Comparison of ENCODE assay signal across 17 cellular contexts in the genomic region with DNA sequence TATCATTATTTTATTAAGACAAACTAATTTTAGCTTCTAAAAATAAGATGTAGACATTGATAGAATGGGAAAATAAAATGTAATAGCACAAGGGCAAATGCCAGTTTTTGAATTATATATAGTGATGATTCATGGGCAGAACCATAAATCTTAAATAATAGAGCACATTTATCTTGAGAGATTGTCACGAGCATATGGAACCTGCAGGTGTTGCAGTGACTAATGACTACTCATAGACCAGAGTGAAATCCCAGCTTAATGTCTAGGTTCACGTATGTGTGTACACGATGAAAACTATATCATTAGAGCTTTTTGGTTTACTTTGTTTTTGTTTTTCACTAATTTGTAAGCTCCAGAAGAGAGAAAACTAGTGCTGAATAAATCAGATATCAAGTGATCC.
DNase-seq lines count a peak whose midpoint lies in the region; ATAC-seq, FAIRE-seq and TF ChIP-seq lines count a peak whose summit lies in the region.
"Had no signal": no experiment of that assay in that cellular context is flagged by ENCODE, and none has a peak within 500 bp of the region (broad histone marks: within the 10 kb centered on the region; RNA-seq: fewer than 3 reads in every experiment).

No MANE protein-coding gene starts in this region.

- H3K36me3 ChIP-seq in GM12878 (ENCODE audit: control insufficient read depth in 2 of 2, insufficient read depth in 2 of 2, low read length in 1 of 2) = no peaks in the 10 kb centered on the region

- no peaks in the 10 kb centered on the region for H3K27me3 ChIP-seq in GM12878 (replicated peaks in 1 of 2; ENCODE audit: control insufficient read depth in 2 of 2, insufficient read depth in 2 of 2, low read length in 1 of 2)
- no peaks in the 10 kb centered on the region for H3K27me3 ChIP-seq in dorsolateral prefrontal cortex

- peak; percentile 27; the same call in 1 of the 3 replicates for ATAC-seq in GM12878
- ATAC-seq: naive thymus-derived CD8-positive, alpha-beta T cell; stimulated activated effector memory CD8-positive, alpha-beta T cell treated with anti-CD3 and anti-CD28 coated beads, Interleukin-12 subunit alpha, Interleukin-12 subunit beta, amount 100 ng/mL, for 72 hours had no signal

- in situ Hi-C loops in GM12878 (cut with MboI) (no loop called here), KBM-7 (cut with MboI; ENCODE audit: low pct_unique_long_range_greater_than_20kb, low sequenced_read_pairs) (no loop called here)

- H3K79me2 ChIP-seq in GM12878 (ENCODE audit: control insufficient read depth, insufficient read depth, low read length) = no peaks in the 10 kb centered on the region

- TF ChIP-seq CTCF in GM12878 (IDR thresholded peaks at IDR 0.05 in 2 of 3, conservative IDR thresholded peaks at IDR 0.05 in 1 of 3; ENCODE audit: control insufficient read depth in 2 of 3, extremely low read depth in 1 of 3, insufficient read depth in 1 of 3, low read depth in 3 of 3, low read length in 3 of 3) (no peak), dorsolateral prefrontal cortex (IDR thresholded peaks at IDR 0.05 in 54 of 56, conservative IDR thresholded peaks at IDR 0.05 in 2 of 56; ENCODE audit: low read depth in 1 of 56, partially characterized antibody in 56 of 56) (no peak)

- DNase-seq in COLO668 (lab: John Stamatoyannopoulos, UW; ENCODE audit: unreplicated experiment) (peak; percentile 33), NCI-H1092 (lab: John Stamatoyannopoulos, UW) (peak; percentile 53), NCI-H446 (lab: John Stamatoyannopoulos, UW) (peak; percentile 16 to 69), GM12878 (ENCODE audit: low read depth, low spot score) (no peak), dorsolateral prefrontal cortex (no peak), KBM-7 (no peak), RCC 7860 (ENCODE audit: low spot score) (no peak), GM12891 (ENCODE audit: insufficient read length, low spot score) (no peak)
- DNase-seq: effector memory CD4-positive, alpha-beta T cell; glutamatergic neuron; H7; naive thymus-derived CD8-positive, alpha-beta T cell; NCI-H526 treated with DMSO at 0.1 percent for 48 hours; retina; stimulated activated CD4-positive, alpha-beta T cell treated with anti-CD3 and anti-CD28 coated beads, Interleukin-2, amount 100 ng/mL, for 48 hours had no signal

- H3K27ac ChIP-seq in GM12878 (ENCODE audit: control insufficient read depth, insufficient read depth) = no peak overlapping the region
- H3K27ac ChIP-seq in dorsolateral prefrontal cortex = no peak overlapping the region

- no peak for FAIRE-seq in GM12878 (lab: Jason Lieb, UNC)
- FAIRE-seq in RCC 7860 (lab: Jason Lieb, UNC) = no peak
- FAIRE-seq in GM12891 (lab: Jason Lieb, UNC) = no peak
- FAIRE-seq: GM12892 had no signal

- POLR2A ChIA-PET in GM12878 (lab: Charles Lee) = interaction anchor here (0.8 to 0.9 kb wide), 2 partner anchors 34 to 112 kb away, joined by 3 read pairs; no protein-coding TSS in a partner anchor

- H3K4me1 ChIP-seq in GM12878 (ENCODE audit: control insufficient read depth, insufficient read depth, low read length) = no peaks in the 10 kb centered on the region

- no peaks in the 10 kb centered on the region for H3K9me3 ChIP-seq in GM12878 (replicated peaks; ENCODE audit: control insufficient read depth, insufficient read depth, low read length)

- WGBS in GM12878 (ENCODE audit: insufficient coverage, insufficient replicate concordance, low lambda C conversion rate, missing lambda C conversion rate) = 7% methylated on average over 3 of the region's 3 CpGs

- BruUV-seq in GM12878 (replicated peaks; lab: Mats Ljungman, UMichigan) = no TSS peak

- H3K4me2 ChIP-seq in GM12878 (ENCODE audit: control insufficient read depth, insufficient read depth) = no peak overlapping the region

- SMC1A ChIA-PET in GM12878 (lab: Charles Lee; ENCODE audit: uncharacterized antibody, unreplicated experiment) = interaction anchor here (0.6 to 2.2 kb wide), 12 partner anchors 10 to 549 kb away, joined by 3 to 15 read pairs (median 4); no protein-coding TSS in a partner anchor

- CTCF ChIA-PET in GM12878 (lab: Yijun Ruan, JAX) = interaction anchor here (0.6 to 2.4 kb wide), 10 partner anchors 10 to 1112 kb away, joined by 3 to 11 read pairs (median 4); no protein-coding TSS in a partner anchor

- H3K4me3 ChIP-seq in GM12878 = no peak overlapping the region
- no peak overlapping the region for H3K4me3 ChIP-seq in dorsolateral prefrontal cortex

- TF ChIP-seq POLR2A in GM12878 (IDR thresholded peaks at IDR 0.05; ENCODE audit: low read depth, low read length) (no peak), GM12891 (IDR thresholded peaks at IDR 0.05; ENCODE audit: low read depth, low read length) (no peak)

- H2AFZ ChIP-seq in GM12878 (ENCODE audit: control insufficient read depth, low read depth, low read length) = no peak overlapping the region

- H3K9ac ChIP-seq in GM12878 (ENCODE audit: control insufficient read depth, insufficient read depth, low read length) = no peak overlapping the region

- H4K20me1 ChIP-seq in GM12878 (ENCODE audit: control insufficient read depth, insufficient read depth) = no peaks in the 10 kb centered on the region

- TF ChIP-seq RAD21 in GM12878 (IDR thresholded peaks at IDR 0.05; ENCODE audit: insufficient read depth, low read depth, low read length) = no peak

- intact Hi-C loops in GM12878 (cut with micrococcal nuclease; ENCODE audit: unreplicated experiment) = no loop called here
- intact Hi-C loops in dorsolateral prefrontal cortex (cut with DNase I) = loop anchor here (10.0 kb wide), 2 partner anchors 419 to 1099 kb away; no protein-coding TSS in a partner anchor

- RAD21 ChIA-PET in GM12878 (lab: Charles Lee; ENCODE audit: unreplicated experiment) = interaction anchor here (0.7 to 1.6 kb wide), 7 partner anchors 11 to 1094 kb away, joined by 3 to 11 read pairs (median 4); no protein-coding TSS in a partner anchor

- no peak for TF ChIP-seq EP300 in GM12878 (IDR thresholded peaks at IDR 0.05; ENCODE audit: borderline replicate concordance in 1 of 2, control insufficient read depth in 1 of 2, low read depth in 2 of 2, low read length in 2 of 2)

TF ChIP-seq in GM12878, 131 proteins besides CTCF, POLR2A, EP300 and RAD21:
- TF ChIP-seq KLF5 (IDR thresholded peaks at IDR 0.05; ENCODE audit: partially characterized antibody) = no peak
TF ChIP-seq in GM12878: peak in this region for 0.

TF ChIP-seq in GM12891, 5 proteins besides CTCF, POLR2A, EP300 and RAD21:
- TF ChIP-seq POLR2AphosphoS5 (IDR thresholded peaks at IDR 0.05; ENCODE audit: low read depth, low read length) = no peak
- TF ChIP-seq TAF1 (IDR thresholded peaks at IDR 0.05; ENCODE audit: low read depth, low read length) = no peak
- no peak for TF ChIP-seq PAX5 (IDR thresholded peaks at IDR 0.05; ENCODE audit: insufficient read depth, low read length, severe bottlenecking)
- no peak for TF ChIP-seq POU2F2 (IDR thresholded peaks at IDR 0.05; ENCODE audit: low read depth, low read length)
- TF ChIP-seq SPI1 (IDR thresholded peaks at IDR 0.05; ENCODE audit: low read depth, low read length) = no peak

Comparison
In these comparisons a context has a peak if more than half of its experiments do, and no peak if none do; other contexts are left out.
1. DNase-seq: peak in COLO668 (single experiment), NCI-H1092 (single experiment) and NCI-H446 (2 of 2); none in GM12878 (single experiment), dorsolateral prefrontal cortex (0 of 10), KBM-7 (single experiment), RCC 7860 (single experiment) and GM12891 (single experiment).